In genomic region chr6:75368151-75368779, GRCh38 we compare ENCODE assay signal across 9 cellular contexts.
DNase-seq lines count a peak whose midpoint lies in the region; ATAC-seq, FAIRE-seq and TF ChIP-seq lines count a peak whose summit lies in the region.
"Had no signal": no experiment of that assay in that cellular context is flagged by ENCODE, and none has a peak within 500 bp of the region (broad histone marks: within the 10 kb centered on the region; RNA-seq: fewer than 3 reads in every experiment).

No MANE protein-coding gene starts in this region.

- no peak overlapping the region for H3K4me3 Mint-ChIP-seq in activated naive CD8-positive, alpha-beta T cell treated with anti-CD3 and anti-CD28 coated beads for 36 hours
- H3K4me3 Mint-ChIP-seq: stimulated activated naive CD8-positive, alpha-beta T cell treated with anti-CD3 and anti-CD28 coated beads, Interleukin-15, Interleukin-2, amounts not matched to agents 100 ng/mL and 50 ng/mL, for 24 hours had no signal

- ATAC-seq in HG02678 (IDR thresholded peaks at IDR 0.05; ENCODE audit: unreplicated experiment) (peak; percentile 51), HG03097 (IDR thresholded peaks at IDR 0.05; ENCODE audit: low FRiP score, unreplicated experiment) (no peak), HG03025 (IDR thresholded peaks at IDR 0.05; ENCODE audit: low FRiP score, unreplicated experiment) (no peak)

- H3K4me1 Mint-ChIP-seq in activated naive CD8-positive, alpha-beta T cell treated with anti-CD3 and anti-CD28 coated beads for 36 hours, result no peaks in the 10 kb centered on the region

- no peak overlapping the region for H3K27ac Mint-ChIP-seq in activated naive CD8-positive, alpha-beta T cell treated with anti-CD3 and anti-CD28 coated beads for 36 hours
- H3K27ac Mint-ChIP-seq: stimulated activated naive CD8-positive, alpha-beta T cell treated with anti-CD3 and anti-CD28 coated beads, Interleukin-15, Interleukin-2, amounts not matched to agents 100 ng/mL and 50 ng/mL, for 24 hours had no signal

- peak; percentile 47 for TF ChIP-seq CTCF in D721Med (IDR thresholded peaks at IDR 0.05; ENCODE audit: insufficient read depth, missing control alignments)

- no peaks in the 10 kb centered on the region for H3K36me3 Mint-ChIP-seq in activated naive CD8-positive, alpha-beta T cell treated with anti-CD3 and anti-CD28 coated beads for 36 hours

- peaks cover 18% of the 10 kb centered on the region for H3K27me3 Mint-ChIP-seq in activated naive CD8-positive, alpha-beta T cell treated with anti-CD3 and anti-CD28 coated beads for 36 hours

- peak; percentile 16 for DNase-seq in D721Med (ENCODE audit: insufficient read length, low spot score)
- DNase-seq in activated naive CD8-positive, alpha-beta T cell treated with anti-CD3 and anti-CD28 coated beads for 36 hours, result peak; percentile 9
- DNase-seq in left kidney (ENCODE audit: low read depth, low spot score), result peak; percentile 82
- no peak for DNase-seq in GF-D8 (lab: John Stamatoyannopoulos, UW)
- DNase-seq in urothelium cell line (ENCODE audit: low spot score), result no peak

- H3K9me3 Mint-ChIP-seq in activated naive CD8-positive, alpha-beta T cell treated with anti-CD3 and anti-CD28 coated beads for 36 hours, result peaks cover 5% of the 10 kb centered on the region
- H3K9me3 Mint-ChIP-seq: stimulated activated naive CD8-positive, alpha-beta T cell treated with anti-CD3 and anti-CD28 coated beads, Interleukin-15, Interleukin-2, amounts not matched to agents 100 ng/mL and 50 ng/mL, for 24 hours had no signal

- FAIRE-seq in D721Med (lab: Jason Lieb, UNC) (no peak), urothelium cell line (lab: Jason Lieb, UNC) (no peak)

Comparison
In these comparisons a context has a peak if more than half of its experiments do, and no peak if none do; other contexts are left out.
1. DNase-seq: peak in D721Med (single experiment), activated naive CD8-positive, alpha-beta T cell treated with anti-CD3 and anti-CD28 coated beads for 36 hours (single experiment) and left kidney (single experiment); none in GF-D8 (single experiment) and urothelium cell line (single experiment).